In the genomic region with DNA sequence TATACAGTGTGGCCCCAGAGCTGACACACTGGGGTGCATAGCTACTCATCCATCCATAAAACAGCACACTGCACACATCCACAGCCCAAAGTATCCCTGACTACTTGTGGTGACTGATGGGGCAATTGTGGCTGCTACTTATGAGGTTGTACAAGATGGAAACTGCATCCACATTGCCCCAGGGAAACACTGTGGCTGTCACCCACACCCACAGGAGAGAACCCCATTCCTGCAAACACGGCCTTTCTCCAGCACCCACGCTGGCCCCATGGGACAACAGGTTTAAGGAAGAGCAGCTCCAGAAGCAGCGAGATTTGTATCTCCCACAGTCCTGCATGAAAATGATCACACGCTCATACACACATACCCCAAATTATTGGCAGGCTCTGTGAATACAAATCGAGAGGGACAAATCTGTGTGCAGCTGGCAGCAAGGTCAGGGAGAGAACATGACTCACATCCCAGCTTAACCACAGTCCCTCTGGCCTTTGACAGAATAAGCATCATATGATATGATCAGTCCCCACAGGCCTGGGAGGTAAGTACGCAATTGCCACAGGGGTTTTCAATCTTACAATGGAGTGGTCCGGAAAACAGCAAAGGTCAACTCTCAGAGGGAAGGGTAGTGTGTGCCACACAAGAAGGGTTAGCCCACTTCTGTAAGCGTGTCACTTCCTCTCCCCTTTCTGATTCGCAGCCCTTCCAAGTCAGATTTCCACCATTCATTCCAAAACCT, we compare ENCODE assay signal across 9 cellular contexts.
A peak's percentile ranks its signal among the peaks of the same experiment; 100 is the strongest.
DNase-seq lines count a peak whose midpoint lies in the region; ATAC-seq and TF ChIP-seq lines count a peak whose summit lies in the region.
"Had no signal": no experiment of that assay in that cellular context is flagged by ENCODE, and none has a peak within 500 bp of the region (broad histone marks: within the 10 kb centered on the region; RNA-seq: fewer than 3 reads in every experiment).

No MANE protein-coding gene starts in this region.

- H3K36me3 ChIP-seq in brain microvascular endothelial cell (replicated peaks) (no peaks in the 10 kb centered on the region), gastrocnemius medialis (peaks cover 0 to 27% of the 10 kb centered on the region in 2 donors), testis (ENCODE audit: low read depth, missing control alignments) (no peaks in the 10 kb centered on the region)

- TF ChIP-seq POLR2A in gastrocnemius medialis (IDR thresholded peaks at IDR 0.05) (peak in 1 of 2 donors; percentile 34), testis (IDR thresholded peaks at IDR 0.05) (no peak)

- H3K27ac ChIP-seq in brain microvascular endothelial cell (peak overlapping the region; percentile 63), gastrocnemius medialis (peak overlapping the region; percentile 86 to 99 (median 92)), testis (peak overlapping the region in 1 of 2 donors; percentile 25)
- H3K27ac ChIP-seq: C4-2B had no signal

- no peaks in the 10 kb centered on the region for H3K27me3 ChIP-seq in brain microvascular endothelial cell (replicated peaks)
- no peaks in the 10 kb centered on the region for H3K27me3 ChIP-seq in gastrocnemius medialis
- no peaks in the 10 kb centered on the region for H3K27me3 ChIP-seq in testis

- 67 to 74% methylated on average over 9 of the region's 9 CpGs for WGBS in testis, 2 donors

- ATAC-seq in activated CD4-positive, CD25-positive, alpha-beta regulatory T cell treated with anti-CD3 and anti-CD28 coated beads, Interleukin-2, amount 50 U/mL, for 24 hours = peak; percentile 33 to 48
- ATAC-seq in gastrocnemius medialis (peak; percentile 88 to 93), HG02938 (IDR thresholded peaks at IDR 0.05; ENCODE audit: unreplicated experiment) (no peak)

- intact Hi-C loops in gastrocnemius medialis (cut with DNase I; ENCODE audit: low total_unique reads) = loop anchor here (5.0 kb wide), 1 partner anchor 65 kb away; no protein-coding TSS in a partner anchor
- intact Hi-C loops in testis (cut with DNase I; ENCODE audit: low total_unique reads) = no loop called here

- H3K9me3 ChIP-seq in gastrocnemius medialis = no peaks in the 10 kb centered on the region
- no peaks in the 10 kb centered on the region for H3K9me3 ChIP-seq in testis

- peaks cover 9 to 18% of the 10 kb centered on the region in 2 donors for H3K4me1 ChIP-seq in gastrocnemius medialis
- H3K4me1 ChIP-seq in testis = peaks cover 10% of the 10 kb centered on the region

- in situ Hi-C loops in brain microvascular endothelial cell (cut with HindIII; ENCODE audit: low pct_ligation_motif_present, low sequenced_read_pairs) (no loop called here), gastrocnemius medialis (cut with MboI; ENCODE audit: low sequenced_read_pairs in 4 of 4) (no loop called here)

- H3K4me3 ChIP-seq in brain microvascular endothelial cell (ENCODE audit: low read depth, low read length) (no peak overlapping the region), gastrocnemius medialis (no peak overlapping the region), testis (no peak overlapping the region)

- DNase-seq in activated CD4-positive, CD25-positive, alpha-beta regulatory T cell treated with anti-CD3 and anti-CD28 coated beads, Interleukin-2, amount 50 U/mL, for 72 hours = no peak
- DNase-seq in HK-2 (ENCODE audit: unreplicated experiment) (peak; percentile 33), brain microvascular endothelial cell (peak; percentile 92), gastrocnemius medialis (peak; percentile 61 to 81), testis (no peak), NCI-H1436 (lab: John Stamatoyannopoulos, UW) (no peak)

- TF ChIP-seq CTCF in brain microvascular endothelial cell (IDR thresholded peaks at IDR 0.05; ENCODE audit: low read depth, low read length, missing control alignments) (no peak), gastrocnemius medialis (IDR thresholded peaks at IDR 0.05 in 4 of 5, conservative IDR thresholded peaks at IDR 0.05 in 1 of 5) (no peak), testis (IDR thresholded peaks at IDR 0.05) (no peak)

Comparison
In these comparisons a context has a peak if more than half of its experiments do, and no peak if none do; other contexts are left out.
1. DNase-seq: peak in HK-2 (single experiment), brain microvascular endothelial cell (single experiment) and gastrocnemius medialis (2 of 2); none in activated CD4-positive, CD25-positive, alpha-beta regulatory T cell treated with anti-CD3 and anti-CD28 coated beads, Interleukin-2, amount 50 U/mL, for 72 hours (single experiment), testis (single experiment) and NCI-H1436 (single experiment).